Comparison of ENCODE assay signal across 26 cellular contexts in genomic region chr6:68726992-68727391, GRCh38.
"Had no signal": no experiment of that assay in that cellular context is flagged by ENCODE, and none has a peak within 500 bp of the region (broad histone marks: within the 10 kb centered on the region; RNA-seq: fewer than 3 reads in every experiment).

No MANE protein-coding gene starts in this region.

- DNase-seq: activated CD4-positive, alpha-beta T cell treated with anti-CD3 and anti-CD28 coated beads for 36 hours; activated CD4-positive, CD25-positive, alpha-beta regulatory T cell; activated effector memory CD4-positive, alpha-beta T cell treated with anti-CD3 and anti-CD28 coated beads, Interleukin-2, amount 50 U/mL, for 16 hours; activated naive CD4-positive, alpha-beta T cell treated with anti-CD3 and anti-CD28 coated beads for 36 hours; activated naive CD8-positive, alpha-beta T cell treated with anti-CD3 and anti-CD28 coated beads for 36 hours; adrenal gland; brain microvascular endothelial cell; effector memory CD8-positive, alpha-beta T cell; erythroblast; gastrocnemius medialis; mesendoderm; nephron progenitor cell; ovary; stimulated activated CD4-positive, alpha-beta T cell treated with anti-CD3 and anti-CD28 coated beads, Interleukin-12 subunit alpha, Interleukin-12 subunit beta, amount 100 ng/mL, for 4 hours; stimulated activated CD4-positive, alpha-beta T cell treated with anti-CD3 and anti-CD28 coated beads, Interleukin-4, amount 100 ng/mL, for 1 hour; stimulated activated naive CD8-positive, alpha-beta T cell treated with anti-CD3 and anti-CD28 coated beads, Interleukin-15, Interleukin-2, amounts not matched to agents 100 U/mL and 50 U/mL, for 24 hours; T-helper 1 cell; upper lobe of left lung had no signal

- H3K27ac ChIP-seq: adrenal gland, ascending aorta, brain microvascular endothelial cell, coronary artery, gastrocnemius medialis, ovary, skin epidermis, upper lobe of left lung had no signal

- H3K27me3 ChIP-seq: adrenal gland, ascending aorta, brain microvascular endothelial cell, gastrocnemius medialis, ovary, upper lobe of left lung had no signal

- H3K4me3 ChIP-seq: adrenal gland, ascending aorta, coronary artery, gastrocnemius medialis, lung, ovary, skin epidermis, upper lobe of left lung had no signal

- H3K9me3 ChIP-seq: adrenal gland, ascending aorta, gastrocnemius medialis, ovary, upper lobe of left lung had no signal

- H3K27me3 Mint-ChIP-seq: activated CD4-positive, alpha-beta T cell treated with anti-CD3 and anti-CD28 coated beads for 36 hours; activated naive CD8-positive, alpha-beta T cell treated with anti-CD3 and anti-CD28 coated beads for 36 hours; effector memory CD8-positive, alpha-beta T cell; progenitor cell of endocrine pancreas had no signal

- H3K4me1 ChIP-seq: ascending aorta, gastrocnemius medialis, upper lobe of left lung had no signal

- H3K9me3 Mint-ChIP-seq: activated naive CD4-positive, alpha-beta T cell treated with anti-CD3 and anti-CD28 coated beads for 36 hours; activated naive CD8-positive, alpha-beta T cell treated with anti-CD3 and anti-CD28 coated beads for 36 hours; nephron progenitor cell; T-helper 2 cell treated with Interferon-gamma antibody and Interleukin-4, amounts not matched to agents 5 μg/mL and 100 μg/mL, for 36 hours had no signal

- H3K27ac Mint-ChIP-seq: activated CD4-positive, alpha-beta T cell treated with anti-CD3 and anti-CD28 coated beads for 36 hours; activated naive CD4-positive, alpha-beta T cell treated with anti-CD3 and anti-CD28 coated beads for 36 hours; activated naive CD8-positive, alpha-beta T cell treated with anti-CD3 and anti-CD28 coated beads for 36 hours; effector memory CD8-positive, alpha-beta T cell; nephron progenitor cell; progenitor cell of endocrine pancreas; T-helper 2 cell treated with Interferon-gamma antibody and Interleukin-4, amounts not matched to agents 5 μg/mL and 100 μg/mL, for 36 hours had no signal

- H3K4me3 Mint-ChIP-seq: activated CD4-positive, alpha-beta T cell treated with anti-CD3 and anti-CD28 coated beads for 36 hours; activated naive CD4-positive, alpha-beta T cell treated with anti-CD3 and anti-CD28 coated beads for 36 hours; activated naive CD8-positive, alpha-beta T cell treated with anti-CD3 and anti-CD28 coated beads for 36 hours; effector memory CD8-positive, alpha-beta T cell; nephron progenitor cell; T-helper 2 cell treated with Interferon-gamma antibody and Interleukin-4, amounts not matched to agents 5 μg/mL and 100 μg/mL, for 36 hours had no signal

- H3K36me3 ChIP-seq: adrenal gland, ascending aorta, brain microvascular endothelial cell, gastrocnemius medialis, ovary, upper lobe of left lung had no signal

- H3K36me3 Mint-ChIP-seq: activated naive CD8-positive, alpha-beta T cell treated with anti-CD3 and anti-CD28 coated beads for 36 hours had no signal

- H3K4me1 Mint-ChIP-seq: activated CD4-positive, alpha-beta T cell treated with anti-CD3 and anti-CD28 coated beads for 36 hours; activated naive CD8-positive, alpha-beta T cell treated with anti-CD3 and anti-CD28 coated beads for 36 hours; nephron progenitor cell had no signal

- ATAC-seq: activated CD4-positive, alpha-beta T cell treated with anti-CD3 and anti-CD28 coated beads for 36 hours; effector memory CD8-positive, alpha-beta T cell; gastrocnemius medialis; left lobe of liver; sciatic nerve; stimulated activated naive CD8-positive, alpha-beta T cell treated with anti-CD3 and anti-CD28 coated beads, Interleukin-15, Interleukin-2, amounts not matched to agents 100 U/mL and 50 U/mL, for 24 hours had no signal
